ENCODE assay signal across 1 cellular context in the genomic region with DNA sequence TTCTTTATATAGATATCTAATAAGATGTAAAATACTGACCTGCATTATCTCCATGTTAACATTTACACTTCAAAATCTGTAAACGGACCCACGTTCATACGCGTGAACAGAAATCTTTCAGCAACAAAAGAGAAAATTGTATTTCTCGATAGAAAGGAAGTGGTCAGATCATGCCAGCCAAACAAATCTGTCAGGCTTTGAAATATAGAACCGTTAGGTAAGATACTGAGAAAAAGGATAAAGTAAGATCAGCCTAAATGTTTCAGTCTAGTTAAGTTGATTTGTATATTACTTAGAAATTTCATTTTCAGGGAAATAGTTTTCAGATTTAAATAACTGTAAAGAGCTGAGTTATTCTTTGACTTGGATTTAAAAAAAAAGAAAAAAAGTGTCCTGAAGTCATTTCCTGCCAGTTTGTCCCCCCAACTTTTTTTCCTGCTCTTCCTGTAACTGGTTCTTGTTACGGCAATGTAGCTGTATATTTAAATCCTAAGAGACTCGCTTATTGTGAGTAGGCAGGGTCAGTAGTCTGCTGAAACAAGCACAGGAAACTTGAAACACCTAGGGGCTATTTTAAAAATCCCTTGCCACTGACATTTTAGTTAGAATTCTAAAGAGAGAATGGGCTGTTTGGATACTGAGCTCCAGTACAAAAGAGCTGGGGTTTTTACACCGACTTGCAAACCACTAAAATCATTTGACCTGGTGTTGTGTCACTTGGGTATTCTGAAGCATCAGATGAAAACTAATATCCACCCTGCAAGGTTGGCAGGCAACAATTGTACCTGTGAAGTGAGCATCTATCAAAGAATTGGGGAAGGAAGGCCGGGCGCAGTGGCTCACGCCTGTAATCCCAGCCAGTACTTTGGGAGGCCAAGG.
TF ChIP-seq lines count a peak whose summit lies in the region.

No MANE protein-coding gene starts in this region.

TF ChIP-seq in GM12878, 131 proteins besides CTCF, POLR2A, EP300 and RAD21:
- TF ChIP-seq, protein P1, sequence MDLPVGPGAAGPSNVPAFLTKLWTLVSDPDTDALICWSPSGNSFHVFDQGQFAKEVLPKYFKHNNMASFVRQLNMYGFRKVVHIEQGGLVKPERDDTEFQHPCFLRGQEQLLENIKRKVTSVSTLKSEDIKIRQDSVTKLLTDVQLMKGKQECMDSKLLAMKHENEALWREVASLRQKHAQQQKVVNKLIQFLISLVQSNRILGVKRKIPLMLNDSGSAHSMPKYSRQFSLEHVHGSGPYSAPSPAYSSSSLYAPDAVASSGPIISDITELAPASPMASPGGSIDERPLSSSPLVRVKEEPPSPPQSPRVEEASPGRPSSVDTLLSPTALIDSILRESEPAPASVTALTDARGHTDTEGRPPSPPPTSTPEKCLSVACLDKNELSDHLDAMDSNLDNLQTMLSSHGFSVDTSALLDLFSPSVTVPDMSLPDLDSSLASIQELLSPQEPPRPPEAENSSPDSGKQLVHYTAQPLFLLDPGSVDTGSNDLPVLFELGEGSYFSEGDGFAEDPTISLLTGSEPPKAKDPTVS (IDR thresholded peaks at IDR 0.05; ENCODE audit: low read depth, low read length) = no peak
- TF ChIP-seq HDAC6 (IDR thresholded peaks at IDR 0.05; ENCODE audit: unreplicated experiment) = no peak
- TF ChIP-seq RUNX3 (IDR thresholded peaks at IDR 0.05; ENCODE audit: low read length) = 0 out of 2 replicates have a peak, but pooled peaks have one; percentile 36
